ENCODE assay signal across 8 cellular contexts in the genomic region with DNA sequence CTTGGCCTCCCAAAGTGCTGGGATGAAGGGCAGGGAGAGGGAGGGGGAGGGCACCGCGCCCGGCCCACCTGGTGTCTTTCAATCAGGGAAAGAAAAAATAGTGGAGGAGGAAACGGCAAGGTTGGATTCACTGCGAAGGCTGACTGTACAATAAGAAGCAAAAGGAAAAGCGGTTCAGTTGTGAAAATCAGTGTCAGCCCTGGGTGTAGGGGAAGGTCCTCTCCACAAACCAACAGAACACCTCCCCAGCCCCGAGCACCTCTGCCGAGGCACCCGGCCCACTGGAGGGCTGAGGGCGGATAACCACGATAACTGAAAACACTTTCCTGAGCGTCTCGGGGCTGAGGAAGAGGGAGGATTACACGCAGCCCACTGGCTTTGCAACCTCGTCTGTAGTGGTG. TPM values are rescaled to one million over a fixed set of nuclear protein-coding genes. Genes with fewer than 3 reads are reported as not detected.
DNase-seq lines count a peak whose midpoint lies in the region; ATAC-seq and TF ChIP-seq lines count a peak whose summit lies in the region.

No MANE protein-coding gene starts in this region.

- no TSS peak for BruUV-seq in PC-3 (replicated peaks; lab: Mats Ljungman, UMichigan)

- peak overlapping the region; percentile 69 to 78 for H3K4me3 Mint-ChIP-seq in CD14-positive monocyte
- H3K4me3 Mint-ChIP-seq in natural killer cell = peak overlapping the region; percentile 82

- H3K36me3 ChIP-seq in PC-3 (ENCODE audit: low read depth, low read length) = peaks cover 10% of the 10 kb centered on the region
- peaks cover 14% of the 10 kb centered on the region for H3K36me3 ChIP-seq in brain microvascular endothelial cell (replicated peaks)

- peaks cover 39% of the 10 kb centered on the region for H3K4me1 ChIP-seq in PC-3 (ENCODE audit: insufficient read depth, low read length)

- no peaks in the 10 kb centered on the region for H3K9me3 Mint-ChIP-seq in CD14-positive monocyte
- no peaks in the 10 kb centered on the region for H3K9me3 Mint-ChIP-seq in natural killer cell

- in situ Hi-C loops in brain microvascular endothelial cell (cut with HindIII; ENCODE audit: low pct_ligation_motif_present, low sequenced_read_pairs) = no loop called here

- no peaks in the 10 kb centered on the region for H3K27me3 Mint-ChIP-seq in CD14-positive monocyte (ENCODE audit: low read depth in 3 of 3)
- no peaks in the 10 kb centered on the region for H3K27me3 Mint-ChIP-seq in natural killer cell (ENCODE audit: low read depth in 2 of 2)

- peaks cover 38% of the 10 kb centered on the region for H3K4me1 Mint-ChIP-seq in CD14-positive monocyte
- peaks cover 26 to 28% of the 10 kb centered on the region in 2 donors for H3K4me1 Mint-ChIP-seq in natural killer cell

- H3K27ac ChIP-seq in PC-3 (ENCODE audit: low read length) (peak overlapping the region; percentile 89), brain microvascular endothelial cell (peak overlapping the region; percentile 95)

- H4K20me1 ChIP-seq in PC-3 (ENCODE audit: low read length) = no peaks in the 10 kb centered on the region

- H3K4me3 ChIP-seq in PC-3 (ENCODE audit: low read length) (peak overlapping the region; percentile 99), brain microvascular endothelial cell (ENCODE audit: low read depth, low read length) (peak overlapping the region; percentile 78)

- H3K9me2 ChIP-seq in PC-3 (replicated peaks; ENCODE audit: low read length) = no peaks in the 10 kb centered on the region

- H3K36me3 Mint-ChIP-seq in CD14-positive monocyte = peaks cover 12 to 19% of the 10 kb centered on the region in 2 donors
- H3K36me3 Mint-ChIP-seq in natural killer cell = no peaks in the 10 kb centered on the region

- H3K9ac ChIP-seq in PC-3 (ENCODE audit: low read length) = peak overlapping the region; percentile 100

- POLR2A ChIA-PET in PC-3 (lab: Charles Lee; ENCODE audit: unreplicated experiment) = interaction anchor here (0.6 kb wide), 1 partner anchor 132 kb away, joined by 6 read pairs; no protein-coding TSS in a partner anchor

- no peaks in the 10 kb centered on the region for H3K9me3 ChIP-seq in PC-3 (ENCODE audit: low read length)

- CTCF ChIA-PET in PC-3 (lab: Charles Lee) = interaction anchor here (0.6 kb wide), 1 partner anchor 122 kb away, joined by 3 read pairs; no protein-coding TSS in a partner anchor

- H3K27ac Mint-ChIP-seq in CD14-positive monocyte = peak overlapping the region; percentile 46 to 97 (median 78)
- H3K27ac Mint-ChIP-seq in natural killer cell = peak overlapping the region; percentile 68 to 87

- no peak for TF ChIP-seq CTCF in CD14-positive monocyte (IDR thresholded peaks at IDR 0.05)
- TF ChIP-seq CTCF in PC-3 (conservative IDR thresholded peaks at IDR 0.05; ENCODE audit: low read depth, low read length) = no peak
- no peak for TF ChIP-seq CTCF in brain microvascular endothelial cell (IDR thresholded peaks at IDR 0.05; ENCODE audit: low read depth, low read length, missing control alignments)
- no peak for TF ChIP-seq CTCF in natural killer cell (IDR thresholded peaks at IDR 0.05)

- ATAC-seq in PC-3 (no peak), natural killer cell (peak; percentile 11 to 24 (median 19))

- H3K27me3 ChIP-seq in PC-3 (ENCODE audit: low read length) (no peaks in the 10 kb centered on the region), brain microvascular endothelial cell (replicated peaks) (no peaks in the 10 kb centered on the region)

- peak overlapping the region; percentile 93 for H3K4me2 ChIP-seq in PC-3 (ENCODE audit: low read length)

- no peak overlapping the region for H2AFZ ChIP-seq in PC-3 (ENCODE audit: low read length)

- DNase-seq in CD14-positive monocyte (ENCODE audit: low spot score) = no peak
- DNase-seq in PC-3 = no peak
- no peak for DNase-seq in brain microvascular endothelial cell
- peak; percentile 46 for DNase-seq in natural killer cell
- no peak for DNase-seq in NCI-H187 (lab: John Stamatoyannopoulos, UW)
- no peak for DNase-seq in DMS114 treated with DMSO at 0.1 percent for 48 hours (lab: John Stamatoyannopoulos, UW; ENCODE audit: unreplicated experiment)
- DNase-seq in GM19240 (ENCODE audit: insufficient read length, low spot score) = no peak
- no peak for DNase-seq in HuH-7.5 (ENCODE audit: low spot score)

- H3K79me2 ChIP-seq in PC-3 (ENCODE audit: low read length) = peaks cover 46% of the 10 kb centered on the region

- intact Hi-C loops in CD14-positive monocyte (cut with micrococcal nuclease) (loop anchor here (2.0 to 10.0 kb wide), 5 partner anchors 16 to 652 kb away; a partner anchor contains a TSS), PC-3 (cut with micrococcal nuclease) (no loop called here), natural killer cell (cut with micrococcal nuclease) (loop anchor here (5.0 kb wide), 1 partner anchor 189 kb away; no protein-coding TSS in a partner anchor)

- no peaks in the 10 kb centered on the region for H3F3A ChIP-seq in PC-3 (ENCODE audit: low read length, unreplicated experiment)

RNA-seq across cellular contexts. Expression of a gene that starts 1.4 kb away (rescaled TPM):
- polyA plus RNA-seq in CD14-positive monocyte = 10 to 100 TPM; 30.3 to 34.4 TPM
- total RNA-seq in PC-3 (2014; rRNA removed) = 94.3 and 106 TPM in 2 replicates
- 100 to 1,000 TPM; 142 to 195 (median 180) TPM for total RNA-seq in natural killer cell

RNA-seq across cellular contexts. Expression of a gene that starts 16.4 kb away (rescaled TPM):
- polyA plus RNA-seq in CD14-positive monocyte = 1 to 10 TPM; 3.2 to 5.4 TPM
- 65.0 and 92.6 TPM in 2 replicates for total RNA-seq in PC-3 (2014; rRNA removed)
- 100 to 1,000 TPM; 230 to 299 (median 287) TPM for total RNA-seq in natural killer cell

RNA-seq across cellular contexts. Expression of a gene that starts 53.7 kb away (rescaled TPM):
- polyA plus RNA-seq in CD14-positive monocyte = 1,000 to 10,000 TPM; 1,251 to 1,329 TPM
- total RNA-seq in PC-3 (2014; rRNA removed) (3,236 and 3,323 TPM in 2 replicates), natural killer cell (1,000 to 10,000 TPM; 1,286 to 1,549 (median 1,294) TPM)
